In the genomic region with DNA sequence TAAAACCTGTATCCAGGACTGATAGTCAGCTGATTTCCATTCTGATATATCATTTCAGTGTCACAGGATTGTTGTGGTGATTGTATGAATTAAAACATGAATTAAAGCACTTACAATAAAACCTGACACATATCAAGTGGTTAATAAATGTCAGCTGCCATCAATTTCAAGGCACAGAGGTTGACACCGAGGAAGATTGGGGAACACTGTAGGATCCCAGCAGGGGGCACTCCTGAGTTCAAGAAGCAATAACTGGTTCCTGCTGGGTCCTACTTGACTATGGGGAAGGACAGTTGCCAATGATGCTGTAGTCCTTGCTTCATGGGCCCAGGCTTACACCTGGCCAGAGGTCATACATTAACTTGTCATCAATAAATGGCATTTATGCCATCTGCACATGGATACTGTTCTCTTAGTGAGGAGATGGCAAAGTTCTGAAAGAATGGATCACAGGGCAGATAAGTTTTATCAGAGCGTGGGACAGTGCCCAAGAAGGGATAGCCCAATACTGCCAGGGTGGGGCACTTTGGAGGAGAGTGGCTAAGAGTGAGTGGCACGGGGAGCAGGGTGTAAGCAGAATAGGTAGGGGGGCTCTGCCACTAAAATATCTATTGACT, we compare ENCODE assay signal across 9 cellular contexts. TPM values are rescaled to one million over a fixed set of nuclear protein-coding genes. Genes with fewer than 3 reads are reported as not detected.
DNase-seq lines count a peak whose midpoint lies in the region; ATAC-seq, FAIRE-seq and TF ChIP-seq lines count a peak whose summit lies in the region.
"Had no signal": no experiment of that assay in that cellular context is flagged by ENCODE, and none has a peak within 500 bp of the region (broad histone marks: within the 10 kb centered on the region; RNA-seq: fewer than 3 reads in every experiment).

No MANE protein-coding gene starts in this region.

- no peak overlapping the region for H3K27ac Mint-ChIP-seq in Calu3 (ENCODE audit: unreplicated experiment)
- H3K27ac Mint-ChIP-seq in natural killer cell treated with Interleukin-12 subunit alpha and Interleukin-12 subunit beta and Interleukin-15 and Interleukin-18, amount 100 ng/mL, for 72 hours = no peak overlapping the region
- H3K27ac Mint-ChIP-seq: IgD-negative memory B cell had no signal

- H3K4me3 ChIP-seq in esophagus squamous epithelium (no peak overlapping the region), retinal pigment epithelial cell (ENCODE audit: low read length) (no peak overlapping the region)

- peak; percentile 55 for ATAC-seq in GM21576 (IDR thresholded peaks at IDR 0.05; ENCODE audit: unreplicated experiment)
- ATAC-seq in natural killer cell treated with Interleukin-12 subunit alpha and Interleukin-12 subunit beta and Interleukin-15 and Interleukin-18, amount 100 ng/mL, for 72 hours = no peak

- WGBS in esophagus squamous epithelium, 2 donors = 87 to 89% methylated on average over 3 of the region's 3 CpGs

- intact Hi-C loops in Calu3 (cut with micrococcal nuclease; ENCODE audit: unreplicated experiment) (loop anchor here (1.0 to 2.0 kb wide), 2 partner anchors 348 to 496 kb away; no protein-coding TSS in a partner anchor), esophagus squamous epithelium (cut with DNase I) (no loop called here)

- H3K9me3 Mint-ChIP-seq in Calu3 (ENCODE audit: low read depth, unreplicated experiment) = no peaks in the 10 kb centered on the region
- peaks cover 3% of the 10 kb centered on the region for H3K9me3 Mint-ChIP-seq in natural killer cell treated with Interleukin-12 subunit alpha and Interleukin-12 subunit beta and Interleukin-15 and Interleukin-18, amount 100 ng/mL, for 72 hours
- H3K9me3 Mint-ChIP-seq: IgD-negative memory B cell had no signal

- H3K36me3 Mint-ChIP-seq in Calu3 (ENCODE audit: insufficient read depth, unreplicated experiment) = no peaks in the 10 kb centered on the region
- no peaks in the 10 kb centered on the region for H3K36me3 Mint-ChIP-seq in natural killer cell treated with Interleukin-12 subunit alpha and Interleukin-12 subunit beta and Interleukin-15 and Interleukin-18, amount 100 ng/mL, for 72 hours
- H3K36me3 Mint-ChIP-seq: IgD-negative memory B cell had no signal

- TF ChIP-seq CTCF in Calu3 (IDR thresholded peaks at IDR 0.05; ENCODE audit: unreplicated experiment) = peak; percentile 21
- peak in 4 of 6 experiments; percentile 19 to 66 (median 32) for TF ChIP-seq CTCF in esophagus squamous epithelium (IDR thresholded peaks at IDR 0.05)
- peak; percentile 29 for TF ChIP-seq CTCF in retinal pigment epithelial cell (conservative IDR thresholded peaks at IDR 0.05; ENCODE audit: low read depth, low read length)

- H3K4me1 Mint-ChIP-seq in Calu3 (ENCODE audit: low read depth, unreplicated experiment) = peaks cover 33% of the 10 kb centered on the region
- H3K4me1 Mint-ChIP-seq in natural killer cell treated with Interleukin-12 subunit alpha and Interleukin-12 subunit beta and Interleukin-15 and Interleukin-18, amount 100 ng/mL, for 72 hours (ENCODE audit: low read depth in 2 of 2) = no peaks in the 10 kb centered on the region

- BruUV-seq in Calu3 (replicated peaks; lab: Mats Ljungman, UMichigan) = no TSS peak

- TF ChIP-seq POLR2A in esophagus squamous epithelium (IDR thresholded peaks at IDR 0.05) = no peak

- H3K27me3 Mint-ChIP-seq in Calu3 (ENCODE audit: unreplicated experiment) = no peaks in the 10 kb centered on the region
- no peaks in the 10 kb centered on the region for H3K27me3 Mint-ChIP-seq in natural killer cell treated with Interleukin-12 subunit alpha and Interleukin-12 subunit beta and Interleukin-15 and Interleukin-18, amount 100 ng/mL, for 72 hours

- no peak overlapping the region for H3K4me3 Mint-ChIP-seq in Calu3 (ENCODE audit: low read depth, unreplicated experiment)
- H3K4me3 Mint-ChIP-seq in natural killer cell treated with Interleukin-12 subunit alpha and Interleukin-12 subunit beta and Interleukin-15 and Interleukin-18, amount 100 ng/mL, for 72 hours = no peak overlapping the region
- H3K4me3 Mint-ChIP-seq: IgD-negative memory B cell had no signal

- H3K4me1 ChIP-seq in esophagus squamous epithelium = peaks cover 0 to 6% (median 0%) of the 10 kb centered on the region in 3 donors

- H3K9me3 ChIP-seq in esophagus squamous epithelium = no peaks in the 10 kb centered on the region

- H3K27ac ChIP-seq in esophagus squamous epithelium = no peak overlapping the region

- H3K27me3 ChIP-seq in esophagus squamous epithelium = no peaks in the 10 kb centered on the region

- CTCF ChIA-PET in Calu3 (lab: Charles Lee) = interaction anchor here (0.6 kb wide), 1 partner anchor 1836 kb away, joined by 4 read pairs; no protein-coding TSS in a partner anchor

- no peaks in the 10 kb centered on the region for H3K36me3 ChIP-seq in esophagus squamous epithelium

- FAIRE-seq in HTR-8/SVneo (lab: Jason Lieb, UNC) = no peak

- DNase-seq in Calu3 = peak; percentile 49
- peak; percentile 33 for DNase-seq in NOMO-1 treated with dmso at 0.1 percent for 144 hours (lab: John Stamatoyannopoulos, UW; ENCODE audit: unreplicated experiment)
- no peak for DNase-seq in esophagus squamous epithelium (lab: John Stamatoyannopoulos, UW)
- DNase-seq in retinal pigment epithelial cell (ENCODE audit: low read depth) = no peak
- no peak for DNase-seq in natural killer cell treated with Interleukin-12 subunit alpha and Interleukin-12 subunit beta and Interleukin-15 and Interleukin-18, amount 100 ng/mL, for 72 hours (ENCODE audit: low spot score)
- no peak for DNase-seq in ecto neural progenitor cell (ENCODE audit: low spot score)
- no peak for DNase-seq in HTR-8/SVneo (ENCODE audit: insufficient read length, low spot score)

RNA-seq across cellular contexts. Expression of gene FZD1, which starts 24.1 kb away (rescaled TPM):
- total RNA-seq in Calu3 (2022) (3.2 and 3.7 TPM in 2 replicates), esophagus squamous epithelium (10 to 100 TPM in 2 of 4 donors, 1 to 10 TPM in 2; 8.6 to 14.5 (median 10.4) TPM)
- total RNA-seq in natural killer cell treated with Interleukin-12 subunit alpha and Interleukin-12 subunit beta and Interleukin-15 and Interleukin-18, amount 100 ng/mL, for 72 hours = under 1 TPM in 1 of 2 donors, not detected in 1; 0.29 TPM

Comparison
In these comparisons a context has a peak if more than half of its experiments do, and no peak if none do; other contexts are left out.
1. DNase-seq: peak in Calu3 (single experiment) and NOMO-1 treated with dmso at 0.1 percent for 144 hours (single experiment); none in esophagus squamous epithelium (single experiment), retinal pigment epithelial cell (single experiment), natural killer cell treated with Interleukin-12 subunit alpha and Interleukin-12 subunit beta and Interleukin-15 and Interleukin-18, amount 100 ng/mL, for 72 hours (single experiment), ecto neural progenitor cell (single experiment) and HTR-8/SVneo (single experiment).
2. Peak in every context shown above with its lines, with median percentiles within 50 percentile points of each other: CTCF ChIP-seq.